In genomic region chr1:11307837-11308236, GRCh38 we compare ENCODE assay signal across 13 cellular contexts.
"Had no signal": no experiment of that assay in that cellular context is flagged by ENCODE, and none has a peak within 500 bp of the region (broad histone marks: within the 10 kb centered on the region; RNA-seq: fewer than 3 reads in every experiment).

No MANE protein-coding gene starts in this region.

- H3K27ac Mint-ChIP-seq: activated naive CD4-positive, alpha-beta T cell treated with anti-CD3 and anti-CD28 coated beads, Interleukin-2, amount 50 U/mL, for 24 hours had no signal

- H3K9me3 Mint-ChIP-seq: activated naive CD4-positive, alpha-beta T cell treated with anti-CD3 and anti-CD28 coated beads, Interleukin-2, amount 50 U/mL, for 24 hours; naive thymus-derived CD8-positive, alpha-beta T cell had no signal

- DNase-seq: activated CD4-positive, alpha-beta T cell treated with anti-CD3 and anti-CD28 coated beads, Interleukin-2, amount 50 U/mL, for 1 hour; activated CD4-positive, CD25-positive, alpha-beta regulatory T cell; hippocampal formation; mucosa of descending colon; naive thymus-derived CD8-positive, alpha-beta T cell; small intestine; T-helper 2 cell; thyroid gland had no signal

- H3K4me3 ChIP-seq: cardiac muscle cell, lung, mucosa of descending colon, right atrium auricular region, thyroid gland, vagina had no signal

- H3K4me3 Mint-ChIP-seq: activated naive CD4-positive, alpha-beta T cell treated with anti-CD3 and anti-CD28 coated beads, Interleukin-2, amount 50 U/mL, for 24 hours; naive thymus-derived CD8-positive, alpha-beta T cell had no signal

- ATAC-seq: mucosa of descending colon; naive thymus-derived CD8-positive, alpha-beta T cell had no signal

- H3K27me3 Mint-ChIP-seq: activated naive CD4-positive, alpha-beta T cell treated with anti-CD3 and anti-CD28 coated beads, Interleukin-2, amount 50 U/mL, for 24 hours had no signal

- H3K36me3 Mint-ChIP-seq: activated naive CD4-positive, alpha-beta T cell treated with anti-CD3 and anti-CD28 coated beads, Interleukin-2, amount 50 U/mL, for 24 hours; naive thymus-derived CD8-positive, alpha-beta T cell had no signal
